In genomic region chr9:128106940-128107259, GRCh38 we compare ENCODE assay signal across 16 cellular contexts. TPM values are rescaled to one million over a fixed set of nuclear protein-coding genes. Genes with fewer than 3 reads are reported as not detected.
"Had no signal": no experiment of that assay in that cellular context is flagged by ENCODE, and none has a peak within 500 bp of the region (broad histone marks: within the 10 kb centered on the region; RNA-seq: fewer than 3 reads in every experiment).

No MANE protein-coding gene starts in this region.

- H3K27ac Mint-ChIP-seq: activated T-cell treated with anti-CD3 and anti-CD28 coated beads, Interleukin-2, amount 50 U/mL, for 72 hours; neural progenitor cell had no signal

- H3K4me3 Mint-ChIP-seq: activated T-cell treated with anti-CD3 and anti-CD28 coated beads, Interleukin-2, amount 50 U/mL, for 72 hours; neural progenitor cell had no signal

- H3K4me1 ChIP-seq: neural progenitor cell had no signal

- ATAC-seq: activated CD4-positive, CD25-positive, alpha-beta regulatory T cell treated with anti-CD3 and anti-CD28 coated beads, Interleukin-2, amount 50 U/mL, for 24 hours; activated T-cell treated with anti-CD3 and anti-CD28 coated beads, Interleukin-2, amount 50 U/mL, for 72 hours; left lung; stimulated activated naive CD8-positive, alpha-beta T cell treated with anti-CD3 and anti-CD28 coated beads, Interleukin-15, Interleukin-2, amounts not matched to agents 100 U/mL and 50 U/mL, for 24 hours had no signal

- H3K27ac ChIP-seq: cardiac muscle cell, colonic mucosa, left lung, neural progenitor cell, parathyroid adenoma had no signal

- H3K9ac ChIP-seq: neural progenitor cell, parathyroid adenoma had no signal

- H3K36me3 ChIP-seq: neural progenitor cell had no signal

- H3K9me3 Mint-ChIP-seq: activated T-cell treated with anti-CD3 and anti-CD28 coated beads, Interleukin-2, amount 50 U/mL, for 72 hours; neural progenitor cell had no signal

- H3K4me2 ChIP-seq: neural progenitor cell had no signal

- DNase-seq: activated CD4-positive, alpha-beta T cell treated with anti-CD3 and anti-CD28 coated beads, Interleukin-2, amount 50 U/mL, for 4 hours; activated gamma-delta T cell treated with Interleukin-2 at 50 U/mL for 16 hours; activated T-cell treated with anti-CD3 and anti-CD28 coated beads, Interleukin-2, amount 50 U/mL, for 72 hours; colonic mucosa; foreskin melanocyte; heart right ventricle; mesendoderm; retina; stimulated activated naive CD8-positive, alpha-beta T cell treated with anti-CD3 and anti-CD28 coated beads, Interleukin-15, Interleukin-2, amounts not matched to agents 100 U/mL and 50 U/mL, for 24 hours; T-helper 2 cell had no signal

- H3K27me3 ChIP-seq: cardiac muscle cell, colonic mucosa, heart right ventricle, left lung, neural progenitor cell, testis had no signal

- H3K9me3 ChIP-seq: colonic mucosa, heart right ventricle, left lung, testis had no signal

- H3K4me3 ChIP-seq: cardiac muscle cell, colonic mucosa, heart right ventricle, left lung, neural progenitor cell, testis had no signal

RNA-seq across cellular contexts. Expression of gene LCN2, which starts 42.4 kb away (rescaled TPM):
- total RNA-seq: activated T-cell treated with anti-CD3 and anti-CD28 coated beads, Interleukin-2, amount 50 U/mL, for 72 hours; cardiac muscle cell; testis had no signal
